In the genomic region with DNA sequence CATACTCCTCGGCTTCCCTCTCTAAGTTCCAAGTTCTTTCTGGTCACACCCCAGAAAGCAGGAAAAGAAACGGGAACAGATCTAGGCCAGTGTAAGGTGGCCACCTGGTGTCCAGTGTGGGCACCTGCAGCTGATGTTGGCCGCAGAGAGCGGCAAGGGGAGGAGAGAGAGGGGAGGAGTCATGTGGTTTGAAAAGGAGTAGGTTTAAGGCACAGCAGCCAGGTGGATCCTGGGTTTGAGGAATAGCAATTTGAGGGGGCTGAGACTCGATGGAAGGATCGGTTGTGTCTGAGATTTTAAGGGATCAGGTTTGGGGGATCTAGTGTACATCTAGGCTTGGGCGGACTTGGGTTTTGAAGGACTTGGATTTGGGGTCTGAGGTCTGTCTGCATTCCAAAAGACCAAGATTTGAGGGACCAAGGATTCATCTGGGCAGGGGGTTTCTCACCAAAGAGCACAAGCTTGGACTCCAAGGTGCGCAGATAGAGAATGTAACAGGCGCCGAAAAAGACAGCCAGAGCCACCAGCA, we compare ENCODE assay signal across 8 cellular contexts. TPM values are rescaled to one million over a fixed set of nuclear protein-coding genes. Genes with fewer than 3 reads are reported as not detected.
DNase-seq lines count a peak whose midpoint lies in the region; ATAC-seq and TF ChIP-seq lines count a peak whose summit lies in the region.

No MANE protein-coding gene starts in this region.

- peak overlapping the region; percentile 93 for H3K4me3 ChIP-seq in HFF-Myc (replicated peaks; ENCODE audit: low read depth, low read length)
- peak overlapping the region; percentile 90 for H3K4me3 ChIP-seq in fibroblast of mammary gland (ENCODE audit: control insufficient read depth, low read depth, low read length)
- peak overlapping the region; percentile 88 for H3K4me3 ChIP-seq in urinary bladder (ENCODE audit: low read depth, low read length)

- peak; percentile 75 for DNase-seq in D341Med (ENCODE audit: low spot score)
- DNase-seq in HFF-Myc (ENCODE audit: extremely low read depth, low read depth) = peak; percentile 57
- DNase-seq in NCI-H524 (lab: John Stamatoyannopoulos, UW) = peak; percentile 76 to 85
- DNase-seq in activated T-cell treated with anti-CD3 and anti-CD28 coated beads, Interleukin-2, amount 50 U/mL, for 24 hours = peak; percentile 51
- peak; percentile 82 for DNase-seq in fibroblast of mammary gland (ENCODE audit: low read depth)
- DNase-seq in myocyte (ENCODE audit: low read depth) = peak; percentile 72

- no peaks in the 10 kb centered on the region for H3K4me1 ChIP-seq in urinary bladder (ENCODE audit: insufficient read depth)

- no peaks in the 10 kb centered on the region for H3K27me3 Mint-ChIP-seq in activated T-cell treated with anti-CD3 and anti-CD28 coated beads, Interleukin-2, amount 50 U/mL, for 24 hours

- peak overlapping the region; percentile 90 for H3K27ac Mint-ChIP-seq in activated T-cell treated with anti-CD3 and anti-CD28 coated beads, Interleukin-2, amount 50 U/mL, for 24 hours

- no peaks in the 10 kb centered on the region for H3K36me3 ChIP-seq in urinary bladder (ENCODE audit: insufficient read depth)

- WGBS in urinary bladder = 15% methylated on average over 10 of the region's 10 CpGs

- H3K4me3 Mint-ChIP-seq in activated T-cell treated with anti-CD3 and anti-CD28 coated beads, Interleukin-2, amount 50 U/mL, for 24 hours = peak overlapping the region; percentile 83

- H3K9me3 Mint-ChIP-seq in activated T-cell treated with anti-CD3 and anti-CD28 coated beads, Interleukin-2, amount 50 U/mL, for 24 hours = no peaks in the 10 kb centered on the region

- H3K4me1 Mint-ChIP-seq in activated T-cell treated with anti-CD3 and anti-CD28 coated beads, Interleukin-2, amount 50 U/mL, for 24 hours (ENCODE audit: low read depth) = peaks cover 19% of the 10 kb centered on the region

- ATAC-seq in HG03457 (IDR thresholded peaks at IDR 0.05; ENCODE audit: unreplicated experiment) = no peak

- H3K27ac ChIP-seq in urinary bladder (ENCODE audit: low read depth) = no peak overlapping the region

- H3K36me3 Mint-ChIP-seq in activated T-cell treated with anti-CD3 and anti-CD28 coated beads, Interleukin-2, amount 50 U/mL, for 24 hours (ENCODE audit: low read depth) = peaks cover 16% of the 10 kb centered on the region

- TF ChIP-seq CTCF in HFF-Myc (IDR thresholded peaks at IDR 0.05; ENCODE audit: low read depth, low read length, missing control alignments) = peak; percentile 86
- TF ChIP-seq CTCF in fibroblast of mammary gland (conservative IDR thresholded peaks at IDR 0.05; ENCODE audit: control insufficient read depth, insufficient read depth, low read depth, low read length) = peak; percentile 82

RNA-seq across cellular contexts. Expression of a gene that starts 1.2 kb away (rescaled TPM):
- 116 and 117 TPM in 2 replicates for total RNA-seq in myocyte
- polyA plus RNA-seq in myocyte (2012) = 381 TPM
- 89.0 TPM for total RNA-seq in urinary bladder
- 339 TPM for polyA plus RNA-seq in urinary bladder

RNA-seq across cellular contexts. Expression of a gene that starts 29.7 kb away (rescaled TPM):
- not detected in 2 replicates for total RNA-seq in myocyte
- 0.23 TPM for polyA plus RNA-seq in myocyte (2012)
- total RNA-seq in urinary bladder = not detected
- 0.19 TPM for polyA plus RNA-seq in urinary bladder

RNA-seq across cellular contexts. Expression of a gene that starts 36.1 kb away (rescaled TPM):
- total RNA-seq in myocyte (0.26 and 0.56 TPM in 2 replicates), urinary bladder (0.37 TPM)
- 4.4 TPM for polyA plus RNA-seq in myocyte (2012)
- 0.77 TPM for polyA plus RNA-seq in urinary bladder
